ENCODE assay signal across 8 cellular contexts in the genomic region with DNA sequence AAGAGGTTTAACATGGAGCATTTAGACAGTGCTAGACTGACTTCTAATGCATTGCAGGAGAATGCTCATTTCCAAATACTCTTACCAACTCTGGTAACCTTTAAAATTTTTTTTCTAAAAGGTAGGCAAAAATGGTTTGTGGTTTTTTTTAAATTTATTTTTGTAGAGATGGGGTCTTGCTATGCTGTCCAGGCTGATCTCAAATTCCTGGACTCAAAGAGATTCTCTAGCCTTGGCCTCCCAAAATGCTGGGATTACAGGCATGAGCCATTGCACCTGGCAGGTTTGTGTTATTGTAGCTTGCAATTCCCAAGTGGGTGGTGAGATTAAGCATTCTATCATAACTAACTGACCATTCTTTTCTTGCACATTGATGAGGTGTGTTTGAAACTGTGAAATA.
"Had no signal": no experiment of that assay in that cellular context is flagged by ENCODE, and none has a peak within 500 bp of the region (broad histone marks: within the 10 kb centered on the region; RNA-seq: fewer than 3 reads in every experiment).

No MANE protein-coding gene starts in this region.

- ATAC-seq: GM12878 had no signal

- FAIRE-seq: G401.6, GM12878, GM12891, GM12892, GM18507, GM19239 had no signal

- H3K4me3 ChIP-seq: GM12878 had no signal

- DNase-seq: GDM1, GF-D8 had no signal
